26 cellular contexts compared by ENCODE assay signal in genomic region chr9:115136379-115136778, GRCh38. TPM values are rescaled to one million over a fixed set of nuclear protein-coding genes. Genes with fewer than 3 reads are reported as not detected.
"Had no signal": no experiment of that assay in that cellular context is flagged by ENCODE, and none has a peak within 500 bp of the region (broad histone marks: within the 10 kb centered on the region; RNA-seq: fewer than 3 reads in every experiment).

No MANE protein-coding gene starts in this region.

- H3K4me3 ChIP-seq: cardiac muscle cell, SJSA1 had no signal

- H3K27me3 ChIP-seq: cardiac muscle cell, SJSA1 had no signal

- H3K4me2 ChIP-seq: SK-N-SH had no signal

- H3K9me3 ChIP-seq: SJSA1, SK-N-SH had no signal

- H3K36me3 ChIP-seq: cardiac muscle cell, SJSA1 had no signal

- ATAC-seq: activated CD8-positive, alpha-beta T cell treated with anti-CD3 and anti-CD28 coated beads for 36 hours; activated T-cell treated with anti-CD3 and anti-CD28 coated beads, Interleukin-2, amount 50 U/mL, for 72 hours; activated T-helper 17 cell treated with anti-CD3 and anti-CD28 coated beads, Interleukin-2, amount 50 U/mL, for 72 hours; Panc1 had no signal

- FAIRE-seq: TTC549 had no signal

- DNase-seq: activated CD4-positive, alpha-beta T cell treated with anti-CD3 and anti-CD28 coated beads, Interleukin-2, amount 10 ng/mL, durations not matched to agents 24 days and 14 days; activated CD4-positive, alpha-beta T cell treated with anti-CD3 and anti-CD28 coated beads, Interleukin-2, amount 50 U/mL, for 4 hours; activated CD8-positive, alpha-beta T cell treated with anti-CD3 and anti-CD28 coated beads for 36 hours; activated effector memory CD4-positive, alpha-beta T cell treated with anti-CD3 and anti-CD28 coated beads, Interleukin-2, amount 50 U/mL, for 16 hours; activated naive CD4-positive, alpha-beta T cell; activated naive CD4-positive, alpha-beta T cell treated with anti-CD3 and anti-CD28 coated beads, Interleukin-2, amount 50 U/mL, for 16 hours; activated naive CD8-positive, alpha-beta T cell treated with anti-CD3 and anti-CD28 coated beads for 36 hours; activated T-cell treated with anti-CD3 and anti-CD28 coated beads, Interleukin-2, amount 50 U/mL, for 1 hour; activated T-cell treated with anti-CD3 and anti-CD28 coated beads, Interleukin-2, amount 50 U/mL, for 72 hours; amniotic stem cell; aorta; NCI-H1105; NCI-H1436; NCI-H1694 treated with DMSO at 0.1 percent for 48 hours; NCI-H2029; NCI-H345; NCI-H524 treated with DMSO at 0.1 percent for 48 hours; RPMI8226; SHP77 treated with DMSO at 0.1 percent for 48 hours; SK-N-SH had no signal

- H3K9ac ChIP-seq: SK-N-SH had no signal

- H3K27ac ChIP-seq: cardiac muscle cell, SJSA1 had no signal

RNA-seq across cellular contexts. Expression of gene TNC, which starts 18.4 kb away (rescaled TPM):
- total RNA-seq: activated T-helper 17 cell treated with anti-CD3 and anti-CD28 coated beads, Interleukin-2, amount 50 U/mL, for 72 hours; NCI-H460 had no signal
